ENCODE assay signal across 23 cellular contexts in the genomic region with DNA sequence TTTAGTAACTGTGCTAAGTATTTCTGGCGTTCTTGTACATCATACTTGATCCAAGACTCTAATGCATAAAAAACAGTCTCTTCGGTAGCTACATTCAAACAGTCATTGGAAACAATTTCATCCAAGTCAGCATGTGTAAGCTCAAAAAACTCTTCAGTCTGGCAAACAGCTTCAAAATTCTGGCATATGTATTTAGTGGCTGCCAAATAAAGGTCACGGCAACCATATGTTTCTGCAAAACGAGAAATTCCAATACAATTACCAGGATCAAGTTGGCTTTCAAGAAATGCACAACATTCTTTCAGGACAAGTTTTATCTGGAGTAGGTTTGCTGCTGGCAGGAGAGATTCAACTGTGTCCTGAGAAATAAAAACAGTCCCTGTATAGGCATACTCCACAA. TPM values are rescaled to one million over a fixed set of nuclear protein-coding genes. Genes with fewer than 3 reads are reported as not detected.
A peak's percentile ranks its signal among the peaks of the same experiment; 100 is the strongest.
DNase-seq lines count a peak whose midpoint lies in the region; ATAC-seq and TF ChIP-seq lines count a peak whose summit lies in the region.
"Had no signal": no experiment of that assay in that cellular context is flagged by ENCODE, and none has a peak within 500 bp of the region (broad histone marks: within the 10 kb centered on the region; RNA-seq: fewer than 3 reads in every experiment).

No MANE protein-coding gene starts in this region.

- peaks cover 54% of the 10 kb centered on the region for H3K36me3 Mint-ChIP-seq in activated CD4-positive, alpha-beta T cell treated with anti-CD3 and anti-CD28 coated beads, Interleukin-2, amount 10 ng/mL, durations not matched to agents 7 days and 5 days (ENCODE audit: low read depth)

- H3K9me3 Mint-ChIP-seq in activated CD4-positive, alpha-beta T cell treated with anti-CD3 and anti-CD28 coated beads, Interleukin-2, amount 10 ng/mL, durations not matched to agents 7 days and 5 days = peaks cover 9% of the 10 kb centered on the region

- TF ChIP-seq CTCF in AG09309 (IDR thresholded peaks at IDR 0.05; ENCODE audit: control insufficient read depth, insufficient read depth, low read depth, low read length, missing control alignments) (no peak), astrocyte of the spinal cord (IDR thresholded peaks at IDR 0.05; ENCODE audit: low read depth, low read length) (no peak)

- no peak overlapping the region for H3K27ac Mint-ChIP-seq in activated CD4-positive, alpha-beta T cell treated with anti-CD3 and anti-CD28 coated beads, Interleukin-2, amount 10 ng/mL, durations not matched to agents 7 days and 5 days
- H3K27ac Mint-ChIP-seq: activated CD4-positive, alpha-beta T cell treated with anti-CD3 and anti-CD28 coated beads, Interleukin-2, amount 10 ng/mL, durations not matched to agents 24 days and 14 days; B cell; IgD-negative memory B cell; stimulated activated naive CD8-positive, alpha-beta T cell treated with anti-CD3 and anti-CD28 coated beads, Interleukin-15, amount 100 ng/mL, for 72 hours had no signal

- in situ Hi-C loops in GM23248 (cut with MboI) (no loop called here), astrocyte of the spinal cord (cut with HindIII; ENCODE audit: low sequenced_read_pairs) (no loop called here)

- H3K27me3 ChIP-seq in GM23248 (replicated peaks; ENCODE audit: insufficient read depth) = no peaks in the 10 kb centered on the region
- H3K27me3 ChIP-seq: right lobe of liver, upper lobe of left lung had no signal

- peaks cover 44% of the 10 kb centered on the region for H3F3A ChIP-seq in GM23248 (ENCODE audit: insufficient read depth)

- POLR2A ChIA-PET in activated CD4-positive, alpha-beta T cell treated with anti-CD3 and anti-CD28 coated beads, Interleukin-2, amount 10 ng/mL, durations not matched to agents 7 days and 5 days (lab: Charles Lee) = no interaction called here

- peaks cover 16% of the 10 kb centered on the region for H3K4me1 Mint-ChIP-seq in activated CD4-positive, alpha-beta T cell treated with anti-CD3 and anti-CD28 coated beads, Interleukin-2, amount 10 ng/mL, durations not matched to agents 7 days and 5 days

- no peaks in the 10 kb centered on the region for H3K9me3 ChIP-seq in GM23248 (ENCODE audit: low read depth)
- H3K9me3 ChIP-seq: right lobe of liver, upper lobe of left lung had no signal

- DNase-seq in AG09309 (ENCODE audit: low read depth) (peak; percentile 89), GM23248 (peak; percentile 95), astrocyte of the spinal cord (ENCODE audit: low read depth, low spot score) (peak; percentile 65), iris pigment epithelial cell (ENCODE audit: low read depth) (peak; percentile 88), RPMI8226 (no peak), NCI-H2171 (lab: John Stamatoyannopoulos, UW) (no peak)
- no peak for DNase-seq in activated CD4-positive, alpha-beta T cell treated with anti-CD3 and anti-CD28 coated beads, Interleukin-2, amount 10 ng/mL, durations not matched to agents 7 days and 5 days
- DNase-seq: activated CD4-positive, alpha-beta T cell treated with anti-CD3 and anti-CD28 coated beads, Interleukin-2, amount 10 ng/mL, durations not matched to agents 24 days and 14 days; activated CD8-positive, alpha-beta memory T cell treated with anti-CD3 and anti-CD28 coated beads, Interleukin-2, amount 50 U/mL, for 4 hours; activated gamma-delta T cell treated with Interleukin-2 at 50 U/mL for 16 hours; anterior cingulate cortex; cortex of kidney; NCI-H2029; occipital lobe; right lobe of liver; stimulated activated CD4-positive, alpha-beta T cell treated with anti-CD3 and anti-CD28 coated beads, Interleukin-2, amount 100 ng/mL, for 24 hours; stimulated activated naive CD8-positive, alpha-beta T cell treated with anti-CD3 and anti-CD28 coated beads, Interleukin-15, amount 100 ng/mL, for 72 hours; SW 1271; upper lobe of left lung had no signal

- peaks cover 37% of the 10 kb centered on the region for H3K4me1 ChIP-seq in GM23248 (ENCODE audit: insufficient read depth)
- H3K4me1 ChIP-seq: right lobe of liver, upper lobe of left lung had no signal

- peaks cover 11% of the 10 kb centered on the region for H3K36me3 ChIP-seq in GM23248 (ENCODE audit: low read depth)

- peak overlapping the region; percentile 30 for H2AFZ ChIP-seq in GM23248

- peak overlapping the region; percentile 52 for H3K9ac ChIP-seq in GM23248

- H3K9me2 ChIP-seq in GM23248 (ENCODE audit: insufficient read depth) = no peaks in the 10 kb centered on the region; the same call in 1 of the 2 replicates

- no peaks in the 10 kb centered on the region for H3K27me3 Mint-ChIP-seq in activated CD4-positive, alpha-beta T cell treated with anti-CD3 and anti-CD28 coated beads, Interleukin-2, amount 10 ng/mL, durations not matched to agents 7 days and 5 days
- H3K27me3 Mint-ChIP-seq: activated CD4-positive, alpha-beta T cell treated with anti-CD3 and anti-CD28 coated beads, Interleukin-2, amount 10 ng/mL, durations not matched to agents 24 days and 14 days; B cell; IgD-negative memory B cell; stimulated activated naive CD8-positive, alpha-beta T cell treated with anti-CD3 and anti-CD28 coated beads, Interleukin-15, amount 100 ng/mL, for 72 hours had no signal

- H3K4me3 ChIP-seq in AG09309 (ENCODE audit: control insufficient read depth, low read depth, low read length) (no peak overlapping the region), GM23248 (peak overlapping the region; percentile 53), astrocyte of the spinal cord (ENCODE audit: low read depth, low read length) (no peak overlapping the region)
- H3K4me3 ChIP-seq: right lobe of liver, upper lobe of left lung had no signal

- no peaks in the 10 kb centered on the region; the same call in 1 of the 2 replicates for H4K20me1 ChIP-seq in GM23248 (ENCODE audit: insufficient read depth)

- H3K4me2 ChIP-seq in GM23248 (ENCODE audit: unreplicated experiment) = peak overlapping the region; percentile 67

- ATAC-seq in esophagus mucosa = no peak
- ATAC-seq: right lobe of liver; stimulated activated naive CD8-positive, alpha-beta T cell treated with anti-CD3 and anti-CD28 coated beads, Interleukin-15, amount 100 ng/mL, for 72 hours had no signal

- 1 to 2% methylated on average over 4 of the region's 4 CpGs for WGBS in GM23248 (ENCODE audit: low coverage in 1 of 2, low lambda C conversion rate in 2 of 2, missing lambda C conversion rate in 2 of 2), 2 experiments

- CTCF ChIA-PET in activated CD4-positive, alpha-beta T cell treated with anti-CD3 and anti-CD28 coated beads, Interleukin-2, amount 10 ng/mL, durations not matched to agents 7 days and 5 days (lab: Charles Lee) = no interaction called here

- H3K4me3 Mint-ChIP-seq in activated CD4-positive, alpha-beta T cell treated with anti-CD3 and anti-CD28 coated beads, Interleukin-2, amount 10 ng/mL, durations not matched to agents 7 days and 5 days = no peak overlapping the region
- H3K4me3 Mint-ChIP-seq: activated CD4-positive, alpha-beta T cell treated with anti-CD3 and anti-CD28 coated beads, Interleukin-2, amount 10 ng/mL, durations not matched to agents 24 days and 14 days; B cell; IgD-negative memory B cell; stimulated activated naive CD8-positive, alpha-beta T cell treated with anti-CD3 and anti-CD28 coated beads, Interleukin-15, amount 100 ng/mL, for 72 hours had no signal

- H3K27ac ChIP-seq in GM23248 = peak overlapping the region; percentile 81
- H3K27ac ChIP-seq: right lobe of liver, RWPE1, upper lobe of left lung had no signal

- peaks cover 73% of the 10 kb centered on the region for H3K79me2 ChIP-seq in GM23248 (ENCODE audit: insufficient read depth)

RNA-seq across cellular contexts. Expression of gene KLHL28, which starts 16.5 kb away (rescaled TPM):
- total RNA-seq in GM23248 (2014; rRNA removed; shearing (Covaris generic)) = 10.3 and 11.9 TPM in 2 replicates
- polyA plus RNA-seq in GM23248 (2016; fragmentation: Nextera tagmentation; extraction: Ambion mirVana) = 10.9 and 13.1 TPM in 2 replicates
- total RNA-seq in activated CD4-positive, alpha-beta T cell treated with anti-CD3 and anti-CD28 coated beads, Interleukin-2, amount 10 ng/mL, durations not matched to agents 7 days and 5 days = 10 to 100 TPM; 16.8 to 17.6 TPM
- total RNA-seq in esophagus mucosa = 8.2 TPM

RNA-seq across cellular contexts. Expression of gene TOGARAM1, which starts 16.7 kb away (rescaled TPM):
- total RNA-seq in GM23248 (2014; rRNA removed; shearing (Covaris generic)) = 12.2 and 14.4 TPM in 2 replicates
- 8.7 and 10.5 TPM in 2 replicates for polyA plus RNA-seq in GM23248 (2016; fragmentation: Nextera tagmentation; extraction: Ambion mirVana)
- 1 to 10 TPM; 8.4 to 8.7 TPM for total RNA-seq in activated CD4-positive, alpha-beta T cell treated with anti-CD3 and anti-CD28 coated beads, Interleukin-2, amount 10 ng/mL, durations not matched to agents 7 days and 5 days
- 8.8 TPM for total RNA-seq in esophagus mucosa

Comparison
In these comparisons a context has a peak if more than half of its experiments do, and no peak if none do; other contexts are left out.
1. DNase-seq: peak in AG09309 (single experiment), GM23248 (single experiment), astrocyte of the spinal cord (single experiment) and iris pigment epithelial cell (single experiment); none in activated CD4-positive, alpha-beta T cell treated with anti-CD3 and anti-CD28 coated beads, Interleukin-2, amount 10 ng/mL, durations not matched to agents 7 days and 5 days (single experiment), RPMI8226 (single experiment) and NCI-H2171 (single experiment).